Comparison of ENCODE assay signal across 19 cellular contexts in genomic region chr12:95601626-95602025, GRCh38. TPM values are rescaled to one million over a fixed set of nuclear protein-coding genes. Genes with fewer than 3 reads are reported as not detected.
A peak's percentile ranks its signal among the peaks of the same experiment; 100 is the strongest.
DNase-seq lines count a peak whose midpoint lies in the region; ATAC-seq, FAIRE-seq and TF ChIP-seq lines count a peak whose summit lies in the region.
"Had no signal": no experiment of that assay in that cellular context is flagged by ENCODE, and none has a peak within 500 bp of the region (broad histone marks: within the 10 kb centered on the region; RNA-seq: fewer than 3 reads in every experiment).

No MANE protein-coding gene starts in this region.

- FAIRE-seq in D721Med (lab: Jason Lieb, UNC): no peak
- FAIRE-seq: endothelial cell of umbilical vein had no signal

- peaks cover 0 to 16% of the 10 kb centered on the region in 2 donors for H3K4me1 ChIP-seq in right atrium auricular region

- POLR2A ChIA-PET in activated CD4-positive, alpha-beta T cell treated with anti-CD3 and anti-CD28 coated beads for 36 hours (lab: Charles Lee): no interaction called here

- no peaks in the 10 kb centered on the region for H3K36me3 ChIP-seq in brain microvascular endothelial cell (replicated peaks)
- no peaks in the 10 kb centered on the region for H3K36me3 ChIP-seq in right atrium auricular region
- H3K36me3 ChIP-seq: neutrophil had no signal

- H3K36me3 Mint-ChIP-seq in activated CD4-positive, alpha-beta T cell treated with anti-CD3 and anti-CD28 coated beads for 36 hours (ENCODE audit: low read depth): no peaks in the 10 kb centered on the region
- H3K36me3 Mint-ChIP-seq: activated CD8-positive, alpha-beta memory T cell treated with anti-CD3 and anti-CD28 coated beads, Interleukin-2, amount 10 ng/mL, durations not matched to agents 7 days and 5 days; activated naive CD4-positive, alpha-beta T cell treated with anti-CD3 and anti-CD28 coated beads, Interleukin-2, amount 10 ng/mL, durations not matched to agents 7 days and 5 days; WTC11 had no signal

- CTCF ChIA-PET in activated CD4-positive, alpha-beta T cell treated with anti-CD3 and anti-CD28 coated beads for 36 hours (lab: Charles Lee): interaction anchor here (1.2 kb wide), 1 partner anchor 9 kb away, joined by 5 read pairs; no protein-coding TSS in a partner anchor

- H3K4me1 Mint-ChIP-seq in activated CD4-positive, alpha-beta T cell treated with anti-CD3 and anti-CD28 coated beads for 36 hours: no peaks in the 10 kb centered on the region
- H3K4me1 Mint-ChIP-seq: activated CD8-positive, alpha-beta memory T cell treated with anti-CD3 and anti-CD28 coated beads, Interleukin-2, amount 10 ng/mL, durations not matched to agents 7 days and 5 days; activated naive CD4-positive, alpha-beta T cell treated with anti-CD3 and anti-CD28 coated beads, Interleukin-2, amount 10 ng/mL, durations not matched to agents 7 days and 5 days; central memory CD8-positive, alpha-beta T cell had no signal

- peaks cover 8% of the 10 kb centered on the region for H3K27me3 Mint-ChIP-seq in activated CD4-positive, alpha-beta T cell treated with anti-CD3 and anti-CD28 coated beads for 36 hours
- H3K27me3 Mint-ChIP-seq: activated naive CD4-positive, alpha-beta T cell treated with anti-CD3 and anti-CD28 coated beads, Interleukin-2, amount 10 ng/mL, durations not matched to agents 7 days and 5 days had no signal

- H3K9me3 ChIP-seq in right atrium auricular region: no peaks in the 10 kb centered on the region
- H3K9me3 ChIP-seq: neutrophil had no signal

- H3K4me3 ChIP-seq in brain microvascular endothelial cell (ENCODE audit: low read depth, low read length) (no peak overlapping the region), right atrium auricular region (no peak overlapping the region)

- intact Hi-C loops in activated CD4-positive, alpha-beta T cell treated with anti-CD3 and anti-CD28 coated beads for 36 hours (cut with DNase I, micrococcal nuclease): no loop called here

- H3K27ac ChIP-seq in brain microvascular endothelial cell (no peak overlapping the region), right atrium auricular region (peak overlapping the region; percentile 41 to 66)
- H3K27ac ChIP-seq: HL-60, neutrophil had no signal

- H3K27ac Mint-ChIP-seq in activated CD4-positive, alpha-beta T cell treated with anti-CD3 and anti-CD28 coated beads for 36 hours: no peak overlapping the region
- H3K27ac Mint-ChIP-seq: activated CD8-positive, alpha-beta memory T cell treated with anti-CD3 and anti-CD28 coated beads, Interleukin-2, amount 10 ng/mL, durations not matched to agents 7 days and 5 days; activated naive CD4-positive, alpha-beta T cell treated with anti-CD3 and anti-CD28 coated beads, Interleukin-2, amount 10 ng/mL, durations not matched to agents 7 days and 5 days; WTC11 had no signal

- in situ Hi-C loops in ACHN (cut with HindIII; ENCODE audit: low pct_ligation_motif_present, low pct_unique_long_range_greater_than_20kb, low sequenced_read_pairs): no loop called here
- in situ Hi-C loops in brain microvascular endothelial cell (cut with HindIII; ENCODE audit: low pct_ligation_motif_present, low sequenced_read_pairs): loop anchor here (25.0 kb wide), 1 partner anchor 211 kb away; no protein-coding TSS in a partner anchor

- no peaks in the 10 kb centered on the region for H3K9me3 Mint-ChIP-seq in activated CD4-positive, alpha-beta T cell treated with anti-CD3 and anti-CD28 coated beads for 36 hours (ENCODE audit: low read depth)
- H3K9me3 Mint-ChIP-seq: activated naive CD4-positive, alpha-beta T cell treated with anti-CD3 and anti-CD28 coated beads, Interleukin-2, amount 10 ng/mL, durations not matched to agents 7 days and 5 days; central memory CD8-positive, alpha-beta T cell; H9; WTC11 had no signal

- ATAC-seq in activated CD4-positive, alpha-beta T cell treated with anti-CD3 and anti-CD28 coated beads for 36 hours: no peak
- ATAC-seq in GM21528 (IDR thresholded peaks at IDR 0.05; ENCODE audit: low FRiP score, unreplicated experiment): no peak
- ATAC-seq: activated CD8-positive, alpha-beta memory T cell treated with anti-CD3 and anti-CD28 coated beads, Interleukin-2, amount 10 ng/mL, durations not matched to agents 7 days and 5 days; SK-N-SH treated with all-trans-retinoic acid at 6 μM for 48 hours; WTC11 had no signal

- no peak for TF ChIP-seq CTCF in brain microvascular endothelial cell (IDR thresholded peaks at IDR 0.05; ENCODE audit: low read depth, low read length, missing control alignments)
- TF ChIP-seq CTCF in right atrium auricular region (IDR thresholded peaks at IDR 0.05): no peak
- TF ChIP-seq CTCF in D721Med (IDR thresholded peaks at IDR 0.05; ENCODE audit: insufficient read depth, missing control alignments): no peak

- peak; percentile 81 for DNase-seq in ACHN
- peak; percentile 75 for DNase-seq in LHCN-M2 (ENCODE audit: low read depth)
- DNase-seq in brain microvascular endothelial cell: peak; percentile 24
- DNase-seq in right atrium auricular region (ENCODE audit: low spot score): no peak
- no peak for DNase-seq in ecto neural progenitor cell (ENCODE audit: low spot score)
- DNase-seq in activated CD4-positive, alpha-beta T cell treated with anti-CD3 and anti-CD28 coated beads for 36 hours: no peak
- DNase-seq in D721Med (ENCODE audit: insufficient read length, low spot score): no peak
- DNase-seq: activated CD8-positive, alpha-beta memory T cell treated with anti-CD3 and anti-CD28 coated beads, Interleukin-2, amount 10 ng/mL, durations not matched to agents 7 days and 5 days; activated naive CD4-positive, alpha-beta T cell treated with anti-CD3 and anti-CD28 coated beads, Interleukin-2, amount 10 ng/mL, durations not matched to agents 7 days and 5 days; COR-L47; H9; NCI-H2107 had no signal

- no peak overlapping the region for H3K4me3 Mint-ChIP-seq in activated CD4-positive, alpha-beta T cell treated with anti-CD3 and anti-CD28 coated beads for 36 hours
- H3K4me3 Mint-ChIP-seq: activated CD8-positive, alpha-beta memory T cell treated with anti-CD3 and anti-CD28 coated beads, Interleukin-2, amount 10 ng/mL, durations not matched to agents 7 days and 5 days; activated naive CD4-positive, alpha-beta T cell treated with anti-CD3 and anti-CD28 coated beads, Interleukin-2, amount 10 ng/mL, durations not matched to agents 7 days and 5 days; central memory CD8-positive, alpha-beta T cell; H9; WTC11 had no signal

- H3K27me3 ChIP-seq in brain microvascular endothelial cell (replicated peaks): no peaks in the 10 kb centered on the region
- H3K27me3 ChIP-seq in right atrium auricular region: no peaks in the 10 kb centered on the region

RNA-seq across cellular contexts. Expression of gene USP44, which starts 50.4 kb away (rescaled TPM):
- not detected in 2 replicates for total RNA-seq in LHCN-M2 (2014; rRNA removed)
- 0.06 TPM for polyA plus RNA-seq in LHCN-M2 (2012)
- total RNA-seq in right atrium auricular region: 1 to 10 TPM; 1.4 to 1.9 TPM
- 1 to 10 TPM; 4.1 to 5.3 TPM for total RNA-seq in activated CD4-positive, alpha-beta T cell treated with anti-CD3 and anti-CD28 coated beads for 36 hours

Comparison
In these comparisons a context has a peak if more than half of its experiments do, and no peak if none do; other contexts are left out.
1. DNase-seq: peak in ACHN (single experiment), LHCN-M2 (single experiment) and brain microvascular endothelial cell (single experiment); none in right atrium auricular region (single experiment), ecto neural progenitor cell (single experiment), activated CD4-positive, alpha-beta T cell treated with anti-CD3 and anti-CD28 coated beads for 36 hours (single experiment) and D721Med (single experiment).